ENCODE assay signal across 23 cellular contexts in the genomic region with DNA sequence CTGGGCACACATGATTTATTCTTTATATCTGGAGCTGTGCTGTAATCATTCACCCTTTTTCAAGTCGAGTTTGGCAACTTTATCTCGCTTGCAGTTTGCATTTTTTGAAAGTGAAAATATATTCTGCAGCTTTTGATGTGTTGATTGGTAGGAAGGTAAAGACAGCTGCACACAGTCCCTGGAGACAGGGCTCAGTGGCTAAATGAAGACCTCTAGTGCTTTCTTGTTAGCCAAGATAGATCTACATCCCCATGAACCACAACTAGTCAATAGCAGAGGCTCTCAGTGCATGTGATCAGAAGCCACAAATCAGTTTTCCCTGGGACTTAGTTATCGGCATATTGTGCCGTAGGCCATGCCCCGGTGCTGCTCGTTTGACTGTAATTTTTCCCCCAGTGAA.
DNase-seq lines count a peak whose midpoint lies in the region; ATAC-seq and TF ChIP-seq lines count a peak whose summit lies in the region.
"Had no signal": no experiment of that assay in that cellular context is flagged by ENCODE, and none has a peak within 500 bp of the region (broad histone marks: within the 10 kb centered on the region; RNA-seq: fewer than 3 reads in every experiment).

No MANE protein-coding gene starts in this region.

- no peak overlapping the region for H3K4me3 ChIP-seq in BLaER1
- no peak overlapping the region for H3K4me3 ChIP-seq in GM23338
- peak overlapping the region; percentile 43 for H3K4me3 ChIP-seq in neural cell (ENCODE audit: low read length)
- H3K4me3 ChIP-seq: A549, Peyer's patch, SK-N-MC had no signal

- no peak overlapping the region for H3K4me3 Mint-ChIP-seq in GM23338
- H3K4me3 Mint-ChIP-seq in WTC11 = no peak overlapping the region; the same call in 1 of the 2 replicates
- H3K4me3 Mint-ChIP-seq: B cell; CD4-positive, CD25-positive, alpha-beta regulatory T cell; IgD-negative memory B cell; T-helper 1 cell treated with Interleukin-12 subunit alpha and Interleukin-12 subunit beta and Interleukin-4 antibody, amounts not matched to agents 30 μg/mL and 1 μg/mL, for 36 hours had no signal

- H3K27me3 ChIP-seq in BLaER1 (no peaks in the 10 kb centered on the region), GM23338 (ENCODE audit: insufficient read depth) (no peaks in the 10 kb centered on the region), neural cell (ENCODE audit: insufficient read depth, low read depth, low read length) (no peaks in the 10 kb centered on the region)
- H3K27me3 ChIP-seq: Peyer's patch had no signal

- CTCF ChIA-PET in WTC11 (lab: Charles Lee) = no interaction called here

- no peaks in the 10 kb centered on the region for H3K36me3 Mint-ChIP-seq in GM23338 (ENCODE audit: low read depth)
- no peaks in the 10 kb centered on the region for H3K36me3 Mint-ChIP-seq in WTC11
- H3K36me3 Mint-ChIP-seq: CD4-positive, CD25-positive, alpha-beta regulatory T cell had no signal

- H3K9ac ChIP-seq in BLaER1 (no peak overlapping the region), neural cell (ENCODE audit: low read length) (no peak overlapping the region)
- H3K9ac ChIP-seq: KMS-11 had no signal

- peak; percentile 36 for TF ChIP-seq EP300 in neural cell (conservative IDR thresholded peaks at IDR 0.05; ENCODE audit: poor library complexity, severe bottlenecking)

- no peaks in the 10 kb centered on the region for H3K9me3 ChIP-seq in BLaER1
- no peaks in the 10 kb centered on the region for H3K9me3 ChIP-seq in neural cell (ENCODE audit: low read length)
- H3K9me3 ChIP-seq: A549, Peyer's patch had no signal

- H3K4me1 Mint-ChIP-seq in GM23338 (peaks cover 31% of the 10 kb centered on the region), WTC11 (peaks cover 35% of the 10 kb centered on the region)
- H3K4me1 Mint-ChIP-seq: B cell; CD4-positive, CD25-positive, alpha-beta regulatory T cell; IgD-negative memory B cell had no signal

- no peaks in the 10 kb centered on the region for H3K9me2 ChIP-seq in GM23338 (ENCODE audit: insufficient read depth)
- no peaks in the 10 kb centered on the region for H3K9me2 ChIP-seq in neural cell (ENCODE audit: insufficient read depth, low read length)

- DNase-seq in GM23338 (ENCODE audit: low spot score) (no peak), WTC11 (ENCODE audit: low spot score) (no peak), nucleus accumbens (lab: John Stamatoyannopoulos, UW) (no peak)
- DNase-seq: CD4-positive, CD25-positive, alpha-beta regulatory T cell; NCI-H1092; NCI-H146; NCI-H2029; NCI-H2227 treated with DMSO at 0.1 percent for 48 hours; NCI-H526 treated with DMSO at 0.1 percent for 48 hours; Peyer's patch; SHP77 treated with DMSO at 0.1 percent for 48 hours; SW 1271 had no signal

- POLR2A ChIA-PET in WTC11 (lab: Charles Lee) = no interaction called here

- no peak for TF ChIP-seq RAD21 in neural cell (conservative IDR thresholded peaks at IDR 0.05)

- H3K36me3 ChIP-seq in BLaER1 (no peaks in the 10 kb centered on the region), GM23338 (ENCODE audit: insufficient read depth) (no peaks in the 10 kb centered on the region), neural cell (ENCODE audit: insufficient read depth, low read length) (no peaks in the 10 kb centered on the region)
- H3K36me3 ChIP-seq: Peyer's patch had no signal

- H4K20me1 ChIP-seq in BLaER1 = no peaks in the 10 kb centered on the region
- H4K20me1 ChIP-seq in GM23338 (replicated peaks; ENCODE audit: insufficient read depth) = no peaks in the 10 kb centered on the region
- no peaks in the 10 kb centered on the region for H4K20me1 ChIP-seq in neural cell (ENCODE audit: insufficient read depth)

- TF ChIP-seq CTCF in GM23338 (conservative IDR thresholded peaks at IDR 0.05; ENCODE audit: low read depth in 2 of 2) (no peak), WTC11 (IDR thresholded peaks at IDR 0.05) (no peak), neural cell (IDR thresholded peaks at IDR 0.05; ENCODE audit: poor library complexity, severe bottlenecking) (no peak)

- ATAC-seq in GM23338 = 0 out of 3 replicates have a peak, but pooled peaks have one; percentile 30
- no peak for ATAC-seq in WTC11
- ATAC-seq in HG03457 (IDR thresholded peaks at IDR 0.05; ENCODE audit: unreplicated experiment) = no peak
- no peak for ATAC-seq in SK-N-SH treated with all-trans-retinoic acid at 6 μM for 48 hours
- ATAC-seq: A549, HCT116 had no signal

- peak overlapping the region; percentile 47 for H3K4me2 ChIP-seq in BLaER1
- no peak overlapping the region for H3K4me2 ChIP-seq in GM23338
- H3K4me2 ChIP-seq in neural cell (ENCODE audit: low read length) = no peak overlapping the region
- H3K4me2 ChIP-seq: A549, KMS-11 had no signal

- H3K27ac Mint-ChIP-seq in GM23338 (no peak overlapping the region), WTC11 (peak overlapping the region; percentile 63)
- H3K27ac Mint-ChIP-seq: B cell; CD4-positive, CD25-positive, alpha-beta regulatory T cell; IgD-negative memory B cell; T-helper 1 cell treated with Interleukin-12 subunit alpha and Interleukin-12 subunit beta and Interleukin-4 antibody, amounts not matched to agents 30 μg/mL and 1 μg/mL, for 36 hours had no signal

- no peaks in the 10 kb centered on the region for H3K27me3 Mint-ChIP-seq in GM23338 (ENCODE audit: insufficient read depth, low read depth, poor library complexity)
- no peaks in the 10 kb centered on the region for H3K27me3 Mint-ChIP-seq in WTC11 (ENCODE audit: low read depth)
- H3K27me3 Mint-ChIP-seq: B cell; CD4-positive, CD25-positive, alpha-beta regulatory T cell; IgD-negative memory B cell had no signal

- H3K9me3 Mint-ChIP-seq in GM23338 (no peaks in the 10 kb centered on the region), WTC11 (no peaks in the 10 kb centered on the region)
- H3K9me3 Mint-ChIP-seq: T-helper 1 cell treated with Interleukin-12 subunit alpha and Interleukin-12 subunit beta and Interleukin-4 antibody, amounts not matched to agents 30 μg/mL and 1 μg/mL, for 36 hours had no signal

- H3F3A ChIP-seq in GM23338 (replicated peaks; ENCODE audit: low read depth) (no peaks in the 10 kb centered on the region), neural cell (ENCODE audit: insufficient read depth, low read length, poor library complexity, severe bottlenecking) (peaks cover 6% of the 10 kb centered on the region)

- H3K27ac ChIP-seq in BLaER1 (no peak overlapping the region), GM23338 (ENCODE audit: low read depth) (peak overlapping the region; percentile 63; the same call in 1 of the 2 replicates), neural cell (ENCODE audit: low read length) (no peak overlapping the region)
- H3K27ac ChIP-seq: A549, KMS-11, Peyer's patch, SK-N-MC had no signal

- H2AFZ ChIP-seq in GM23338 (peak overlapping the region; percentile 25; the same call in 1 of the 2 replicates), neural cell (ENCODE audit: low read depth, low read length) (no peak overlapping the region)

- H3K79me2 ChIP-seq in GM23338 (replicated peaks; ENCODE audit: insufficient read depth) (no peaks in the 10 kb centered on the region), neural cell (replicated peaks; ENCODE audit: insufficient read depth, low read length) (no peaks in the 10 kb centered on the region)

- H3K4me1 ChIP-seq in BLaER1 (peaks cover 10% of the 10 kb centered on the region), GM23338 (ENCODE audit: insufficient read depth) (peaks cover 24% of the 10 kb centered on the region)
- H3K4me1 ChIP-seq: A549, Peyer's patch had no signal

TF ChIP-seq in GM23338, 12 proteins besides CTCF, POLR2A, EP300 and RAD21 (continues in another document):
- no peak for TF ChIP-seq JUNB (IDR thresholded peaks at IDR 0.05; ENCODE audit: unreplicated experiment)

TF ChIP-seq in WTC11, 78 proteins besides CTCF, POLR2A, EP300 and RAD21 (continues in another document):
- TF ChIP-seq NR3C1 (CRISPR knock-in tag; conservative IDR thresholded peaks at IDR 0.05; ENCODE audit: low read depth) = no peak
- TF ChIP-seq, protein P1, sequence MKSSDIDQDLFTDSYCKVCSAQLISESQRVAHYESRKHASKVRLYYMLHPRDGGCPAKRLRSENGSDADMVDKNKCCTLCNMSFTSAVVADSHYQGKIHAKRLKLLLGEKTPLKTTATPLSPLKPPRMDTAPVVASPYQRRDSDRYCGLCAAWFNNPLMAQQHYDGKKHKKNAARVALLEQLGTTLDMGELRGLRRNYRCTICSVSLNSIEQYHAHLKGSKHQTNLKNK (CRISPR knock-in tag; IDR thresholded peaks at IDR 0.05) = no peak

TF ChIP-seq in neural cell, 6 proteins besides CTCF, POLR2A, EP300 and RAD21 (continues in another document):
- TF ChIP-seq SMC3 (conservative IDR thresholded peaks at IDR 0.05; ENCODE audit: poor library complexity) (no peak), TAF1 (IDR thresholded peaks at IDR 0.05; ENCODE audit: low read depth) (no peak), MXI1 (conservative IDR thresholded peaks at IDR 0.05; ENCODE audit: poor library complexity, severe bottlenecking) (no peak), POLR2AphosphoS5 (IDR thresholded peaks at IDR 0.05) (no peak)

TF ChIP-seq in SK-N-SH treated with all-trans-retinoic acid at 6 μM for 48 hours, 23 proteins besides CTCF, POLR2A, EP300 and RAD21 (continues in another document):
- TF ChIP-seq ZFP30 (CRISPR knock-in tag; IDR thresholded peaks at IDR 0.05) (no peak), TCF4 (CRISPR knock-in tag; IDR thresholded peaks at IDR 0.05; ENCODE audit: borderline replicate concordance) (no peak), BACH2 (CRISPR knock-in tag; IDR thresholded peaks at IDR 0.05; ENCODE audit: borderline replicate concordance) (no peak), ZNF8 (CRISPR knock-in tag; IDR thresholded peaks at IDR 0.05) (no peak), ZC3H10 (CRISPR knock-in tag; IDR thresholded peaks at IDR 0.05) (no peak)
- TF ChIP-seq, protein P2, sequence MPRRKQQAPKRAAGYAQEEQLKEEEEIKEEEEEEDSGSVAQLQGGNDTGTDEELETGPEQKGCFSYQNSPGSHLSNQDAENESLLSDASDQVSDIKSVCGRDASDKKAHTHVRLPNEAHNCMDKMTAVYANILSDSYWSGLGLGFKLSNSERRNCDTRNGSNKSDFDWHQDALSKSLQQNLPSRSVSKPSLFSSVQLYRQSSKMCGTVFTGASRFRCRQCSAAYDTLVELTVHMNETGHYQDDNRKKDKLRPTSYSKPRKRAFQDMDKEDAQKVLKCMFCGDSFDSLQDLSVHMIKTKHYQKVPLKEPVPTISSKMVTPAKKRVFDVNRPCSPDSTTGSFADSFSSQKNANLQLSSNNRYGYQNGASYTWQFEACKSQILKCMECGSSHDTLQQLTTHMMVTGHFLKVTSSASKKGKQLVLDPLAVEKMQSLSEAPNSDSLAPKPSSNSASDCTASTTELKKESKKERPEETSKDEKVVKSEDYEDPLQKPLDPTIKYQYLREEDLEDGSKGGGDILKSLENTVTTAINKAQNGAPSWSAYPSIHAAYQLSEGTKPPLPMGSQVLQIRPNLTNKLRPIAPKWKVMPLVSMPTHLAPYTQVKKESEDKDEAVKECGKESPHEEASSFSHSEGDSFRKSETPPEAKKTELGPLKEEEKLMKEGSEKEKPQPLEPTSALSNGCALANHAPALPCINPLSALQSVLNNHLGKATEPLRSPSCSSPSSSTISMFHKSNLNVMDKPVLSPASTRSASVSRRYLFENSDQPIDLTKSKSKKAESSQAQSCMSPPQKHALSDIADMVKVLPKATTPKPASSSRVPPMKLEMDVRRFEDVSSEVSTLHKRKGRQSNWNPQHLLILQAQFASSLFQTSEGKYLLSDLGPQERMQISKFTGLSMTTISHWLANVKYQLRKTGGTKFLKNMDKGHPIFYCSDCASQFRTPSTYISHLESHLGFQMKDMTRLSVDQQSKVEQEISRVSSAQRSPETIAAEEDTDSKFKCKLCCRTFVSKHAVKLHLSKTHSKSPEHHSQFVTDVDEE (CRISPR knock-in tag; IDR thresholded peaks at IDR 0.05) = no peak
